1 cellular context compared by ENCODE assay signal in genomic region chr9:71273613-71274012, GRCh38.
TF ChIP-seq lines count a peak whose summit lies in the region.

No MANE protein-coding gene starts in this region.

TF ChIP-seq in HepG2, 621 proteins besides CTCF, POLR2A, EP300 and RAD21 (continued from another document and continues in another):
- TF ChIP-seq, protein P1, sequence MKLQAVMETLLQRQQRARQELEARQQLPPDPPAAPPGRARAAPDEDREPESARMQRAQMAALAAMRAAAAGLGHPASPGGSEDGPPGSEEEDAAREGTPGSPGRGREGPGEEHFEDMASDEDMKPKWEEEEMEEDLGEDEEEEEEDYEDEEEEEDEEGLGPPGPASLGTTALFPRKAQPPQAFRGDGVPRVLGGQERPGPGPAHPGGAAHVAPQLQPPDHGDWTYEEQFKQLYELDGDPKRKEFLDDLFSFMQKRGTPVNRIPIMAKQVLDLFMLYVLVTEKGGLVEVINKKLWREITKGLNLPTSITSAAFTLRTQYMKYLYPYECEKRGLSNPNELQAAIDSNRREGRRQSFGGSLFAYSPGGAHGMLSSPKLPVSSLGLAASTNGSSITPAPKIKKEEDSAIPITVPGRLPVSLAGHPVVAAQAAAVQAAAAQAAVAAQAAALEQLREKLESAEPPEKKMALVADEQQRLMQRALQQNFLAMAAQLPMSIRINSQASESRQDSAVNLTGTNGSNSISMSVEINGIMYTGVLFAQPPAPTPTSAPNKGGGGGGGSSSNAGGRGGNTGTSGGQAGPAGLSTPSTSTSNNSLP (IDR thresholded peaks at IDR 0.05; ENCODE audit: low read depth, low read length) = peak; percentile 69; the same call in 1 of the 2 replicates
- peak; percentile 91; the same call in 1 of the 2 replicates for TF ChIP-seq HOMEZ (CRISPR knock-in tag; IDR thresholded peaks at IDR 0.05; ENCODE audit: low read depth)
- TF ChIP-seq, protein P2, sequence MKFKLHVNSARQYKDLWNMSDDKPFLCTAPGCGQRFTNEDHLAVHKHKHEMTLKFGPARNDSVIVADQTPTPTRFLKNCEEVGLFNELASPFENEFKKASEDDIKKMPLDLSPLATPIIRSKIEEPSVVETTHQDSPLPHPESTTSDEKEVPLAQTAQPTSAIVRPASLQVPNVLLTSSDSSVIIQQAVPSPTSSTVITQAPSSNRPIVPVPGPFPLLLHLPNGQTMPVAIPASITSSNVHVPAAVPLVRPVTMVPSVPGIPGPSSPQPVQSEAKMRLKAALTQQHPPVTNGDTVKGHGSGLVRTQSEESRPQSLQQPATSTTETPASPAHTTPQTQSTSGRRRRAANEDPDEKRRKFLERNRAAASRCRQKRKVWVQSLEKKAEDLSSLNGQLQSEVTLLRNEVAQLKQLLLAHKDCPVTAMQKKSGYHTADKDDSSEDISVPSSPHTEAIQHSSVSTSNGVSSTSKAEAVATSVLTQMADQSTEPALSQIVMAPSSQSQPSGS (CRISPR knock-in tag; IDR thresholded peaks at IDR 0.05) = 0 out of 2 replicates have a peak, but pooled peaks have one; percentile 33
- TF ChIP-seq GABPB1 (CRISPR knock-in tag; IDR thresholded peaks at IDR 0.05) = no peak; the same call in 1 of the 2 replicates
- no peak for TF ChIP-seq SRY (CRISPR knock-in tag; IDR thresholded peaks at IDR 0.05)
- peak; percentile 31; the same call in 1 of the 2 replicates for TF ChIP-seq KDM6A (CRISPR knock-in tag; IDR thresholded peaks at IDR 0.05; ENCODE audit: low read depth)
- peak; percentile 50; the same call in 1 of the 2 replicates for TF ChIP-seq FOXA3 (CRISPR knock-in tag; IDR thresholded peaks at IDR 0.05)
- TF ChIP-seq DNMT1 (CRISPR knock-in tag; IDR thresholded peaks at IDR 0.05) = no peak
- TF ChIP-seq AHDC1 (CRISPR knock-in tag; IDR thresholded peaks at IDR 0.05; ENCODE audit: borderline replicate concordance) = peak; percentile 69; the same call in 1 of the 2 replicates
- TF ChIP-seq ZNF703 (CRISPR knock-in tag; IDR thresholded peaks at IDR 0.05; ENCODE audit: borderline replicate concordance) = no peak
- TF ChIP-seq KDM5A (IDR thresholded peaks at IDR 0.05; ENCODE audit: borderline replicate concordance, low read length) = no peak
- TF ChIP-seq CEBPG (CRISPR knock-in tag; IDR thresholded peaks at IDR 0.05) = peak; percentile 65
- TF ChIP-seq ELF4 (CRISPR knock-in tag; IDR thresholded peaks at IDR 0.05; ENCODE audit: borderline replicate concordance) = no peak
- no peak for TF ChIP-seq THAP7 (CRISPR knock-in tag; IDR thresholded peaks at IDR 0.05)
- TF ChIP-seq SALL1 (CRISPR knock-in tag; IDR thresholded peaks at IDR 0.05) = peak; percentile 53; the same call in 1 of the 2 replicates
- TF ChIP-seq, protein P3, sequence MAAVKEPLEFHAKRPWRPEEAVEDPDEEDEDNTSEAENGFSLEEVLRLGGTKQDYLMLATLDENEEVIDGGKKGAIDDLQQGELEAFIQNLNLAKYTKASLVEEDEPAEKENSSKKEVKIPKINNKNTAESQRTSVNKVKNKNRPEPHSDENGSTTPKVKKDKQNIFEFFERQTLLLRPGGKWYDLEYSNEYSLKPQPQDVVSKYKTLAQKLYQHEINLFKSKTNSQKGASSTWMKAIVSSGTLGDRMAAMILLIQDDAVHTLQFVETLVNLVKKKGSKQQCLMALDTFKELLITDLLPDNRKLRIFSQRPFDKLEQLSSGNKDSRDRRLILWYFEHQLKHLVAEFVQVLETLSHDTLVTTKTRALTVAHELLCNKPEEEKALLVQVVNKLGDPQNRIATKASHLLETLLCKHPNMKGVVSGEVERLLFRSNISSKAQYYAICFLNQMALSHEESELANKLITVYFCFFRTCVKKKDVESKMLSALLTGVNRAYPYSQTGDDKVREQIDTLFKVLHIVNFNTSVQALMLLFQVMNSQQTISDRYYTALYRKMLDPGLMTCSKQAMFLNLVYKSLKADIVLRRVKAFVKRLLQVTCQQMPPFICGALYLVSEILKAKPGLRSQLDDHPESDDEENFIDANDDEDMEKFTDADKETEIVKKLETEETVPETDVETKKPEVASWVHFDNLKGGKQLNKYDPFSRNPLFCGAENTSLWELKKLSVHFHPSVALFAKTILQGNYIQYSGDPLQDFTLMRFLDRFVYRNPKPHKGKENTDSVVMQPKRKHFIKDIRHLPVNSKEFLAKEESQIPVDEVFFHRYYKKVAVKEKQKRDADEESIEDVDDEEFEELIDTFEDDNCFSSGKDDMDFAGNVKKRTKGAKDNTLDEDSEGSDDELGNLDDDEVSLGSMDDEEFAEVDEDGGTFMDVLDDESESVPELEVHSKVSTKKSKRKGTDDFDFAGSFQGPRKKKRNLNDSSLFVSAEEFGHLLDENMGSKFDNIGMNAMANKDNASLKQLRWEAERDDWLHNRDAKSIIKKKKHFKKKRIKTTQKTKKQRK (IDR thresholded peaks at IDR 0.05; ENCODE audit: low read length) = no peak
- TF ChIP-seq JUNB (CRISPR knock-in tag; IDR thresholded peaks at IDR 0.05; ENCODE audit: borderline replicate concordance) = no peak
- TF ChIP-seq, protein P4, sequence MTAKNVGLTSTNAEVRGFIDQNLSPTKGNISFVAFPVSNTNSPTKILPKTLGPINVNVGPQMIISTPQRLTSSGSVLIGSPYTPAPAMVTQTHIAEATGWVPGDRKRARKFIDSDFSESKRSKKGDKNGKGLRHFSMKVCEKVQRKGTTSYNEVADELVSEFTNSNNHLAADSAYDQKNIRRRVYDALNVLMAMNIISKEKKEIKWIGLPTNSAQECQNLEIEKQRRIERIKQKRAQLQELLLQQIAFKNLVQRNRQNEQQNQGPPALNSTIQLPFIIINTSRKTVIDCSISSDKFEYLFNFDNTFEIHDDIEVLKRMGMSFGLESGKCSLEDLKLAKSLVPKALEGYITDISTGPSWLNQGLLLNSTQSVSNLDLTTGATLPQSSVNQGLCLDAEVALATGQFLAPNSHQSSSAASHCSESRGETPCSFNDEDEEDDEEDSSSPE (CRISPR knock-in tag; IDR thresholded peaks at IDR 0.05) = 0 out of 2 replicates have a peak, but pooled peaks have one; percentile 15
- TF ChIP-seq ZNF644 (CRISPR knock-in tag; IDR thresholded peaks at IDR 0.05; ENCODE audit: low read depth) = peak; percentile 68; the same call in 1 of the 2 replicates
- TF ChIP-seq ZNF317 (CRISPR knock-in tag; IDR thresholded peaks at IDR 0.05) = peak; percentile 60; the same call in 1 of the 2 replicates
- no peak for TF ChIP-seq ZNF143 (CRISPR knock-in tag; IDR thresholded peaks at IDR 0.05)
- no peak; the same call in 1 of the 2 replicates for TF ChIP-seq ZNF331 (CRISPR knock-in tag; IDR thresholded peaks at IDR 0.05)
- TF ChIP-seq RARA (CRISPR knock-in tag; IDR thresholded peaks at IDR 0.05) = no peak
- no peak for TF ChIP-seq ZNF337 (CRISPR knock-in tag; IDR thresholded peaks at IDR 0.05; ENCODE audit: borderline replicate concordance, low read depth)
- TF ChIP-seq ZNF790 (CRISPR knock-in tag; IDR thresholded peaks at IDR 0.05; ENCODE audit: borderline replicate concordance) = no peak
- no peak for TF ChIP-seq SIX4 (CRISPR knock-in tag; IDR thresholded peaks at IDR 0.05)
- peak; percentile 76 for TF ChIP-seq CEBPB (IDR thresholded peaks at IDR 0.05; ENCODE audit: borderline replicate concordance, low read depth, low read length)
- 0 out of 2 replicates have a peak, but pooled peaks have one; percentile 36 for TF ChIP-seq RCOR2 (CRISPR knock-in tag; IDR thresholded peaks at IDR 0.05)
- no peak for TF ChIP-seq RNF2 (conservative IDR thresholded peaks at IDR 0.05; ENCODE audit: low read depth)
- TF ChIP-seq KLF16 (CRISPR knock-in tag; IDR thresholded peaks at IDR 0.05) = no peak
- no peak for TF ChIP-seq ZC3H4 (CRISPR knock-in tag; IDR thresholded peaks at IDR 0.05; ENCODE audit: borderline replicate concordance)
- no peak for TF ChIP-seq IRX3 (CRISPR knock-in tag; IDR thresholded peaks at IDR 0.05; ENCODE audit: borderline replicate concordance, low read depth)
- TF ChIP-seq FOXP4 (CRISPR knock-in tag; IDR thresholded peaks at IDR 0.05) = peak; percentile 59
- no peak for TF ChIP-seq NFRKB (IDR thresholded peaks at IDR 0.05)
- no peak for TF ChIP-seq ZBTB26 (CRISPR knock-in tag; IDR thresholded peaks at IDR 0.05; ENCODE audit: borderline replicate concordance)
- TF ChIP-seq HNF4G (IDR thresholded peaks at IDR 0.05; ENCODE audit: borderline replicate concordance, low read depth, low read length) = no peak; the same call in 1 of the 2 replicates
- no peak for TF ChIP-seq HNF4G (CRISPR knock-in tag; IDR thresholded peaks at IDR 0.05; ENCODE audit: borderline replicate concordance, low read depth)
- peak; percentile 63; the same call in 1 of the 2 replicates for TF ChIP-seq ZMYM4 (CRISPR knock-in tag; IDR thresholded peaks at IDR 0.05)
- TF ChIP-seq FLYWCH1 (CRISPR knock-in tag; IDR thresholded peaks at IDR 0.05) = no peak
